ENCODE assay signal across 5 cellular contexts in genomic region chr1:188013222-188013849, GRCh38.
DNase-seq lines count a peak whose midpoint lies in the region; FAIRE-seq and TF ChIP-seq lines count a peak whose summit lies in the region.
"Not testable (repeated sequence)": the region's sequence is repeated elsewhere in the genome, so short reads cannot be mapped to it uniquely, and the experiment has no call there.

No MANE protein-coding gene starts in this region.

- not testable (repeated sequence) for H3K4me3 ChIP-seq in kidney (ENCODE audit: low read length in 2 of 2)
- peak overlapping the region; percentile 42 to 55 for H3K4me3 ChIP-seq in testis

- not testable (repeated sequence) for TF ChIP-seq POLR2A in testis (IDR thresholded peaks at IDR 0.05)

- H3K27ac ChIP-seq in kidney (ENCODE audit: low read depth in 2 of 2, low read length in 2 of 2): not testable (repeated sequence)
- H3K27ac ChIP-seq in testis: peak overlapping the region in 1 of 2 donors; percentile 45

- not testable (repeated sequence) for H3K9me3 Mint-ChIP-seq in chondrocyte (ENCODE audit: low read depth)

- H3K36me3 ChIP-seq in kidney (ENCODE audit: control insufficient read depth in 1 of 2, insufficient read depth in 2 of 2, low read length in 2 of 2); testis (ENCODE audit: low read depth, missing control alignments): not testable (repeated sequence)

- H3K27ac Mint-ChIP-seq in chondrocyte (ENCODE audit: unreplicated experiment): not testable (repeated sequence)

- not testable (repeated sequence) for FAIRE-seq in kidney (lab: Jason Lieb, UNC)

- H3K27me3 ChIP-seq in testis: not testable (repeated sequence)

- not testable (repeated sequence) for H3K4me1 Mint-ChIP-seq in chondrocyte (ENCODE audit: low read depth)

- not testable (repeated sequence) for H3K4me3 Mint-ChIP-seq in chondrocyte (ENCODE audit: unreplicated experiment)

- 72 to 78% methylated on average over 31 to 34 of the region's 49 CpGs for WGBS in testis, 2 donors

- H3K4me1 ChIP-seq in kidney (ENCODE audit: control insufficient read depth in 1 of 2, insufficient read depth in 1 of 2, low read depth in 1 of 2, low read length in 2 of 2); testis: not testable (repeated sequence)

- H3K9ac ChIP-seq in kidney (ENCODE audit: low read length in 2 of 2): not testable (repeated sequence)

- H3K9me3 ChIP-seq in kidney (ENCODE audit: control insufficient read depth in 1 of 2, low read length in 2 of 2); testis: not testable (repeated sequence)

- intact Hi-C loops in kidney (cut with DNase I); testis (cut with DNase I; ENCODE audit: low total_unique reads): not testable (repeated sequence)

- H3K36me3 Mint-ChIP-seq in chondrocyte (ENCODE audit: low read depth): not testable (repeated sequence)

- not testable (repeated sequence) for TF ChIP-seq CTCF in chondrocyte (IDR thresholded peaks at IDR 0.05); kidney (IDR thresholded peaks at IDR 0.05; ENCODE audit: borderline replicate concordance, extremely low read depth, insufficient read depth); testis (IDR thresholded peaks at IDR 0.05)

- not testable (repeated sequence) for H3K27me3 Mint-ChIP-seq in chondrocyte (ENCODE audit: low read depth)

- peak; percentile 43 for DNase-seq in Daoy (ENCODE audit: low read depth)
- peak; percentile 26 for DNase-seq in NCI-H146 (lab: John Stamatoyannopoulos, UW)
- DNase-seq in chondrocyte (ENCODE audit: low spot score): peak; percentile 60
- DNase-seq in kidney: peak; percentile 37
- peak; percentile 43 for DNase-seq in testis
